31 cellular contexts compared by ENCODE assay signal in genomic region chr7:105610165-105610930, GRCh38. TPM values are rescaled to one million over a fixed set of nuclear protein-coding genes. Genes with fewer than 3 reads are reported as not detected.
"Had no signal": no experiment of that assay in that cellular context is flagged by ENCODE, and none has a peak within 500 bp of the region (broad histone marks: within the 10 kb centered on the region; RNA-seq: fewer than 3 reads in every experiment).

No MANE protein-coding gene starts in this region.

- H3K36me3 ChIP-seq: ovary had no signal

- H3K4me3 ChIP-seq: gastrocnemius medialis, heart left ventricle, hepatocyte, lung, ovary, right lobe of liver, smooth muscle cell, suprapubic skin, transverse colon, vagina had no signal

- H3K4me3 Mint-ChIP-seq: effector memory CD8-positive, alpha-beta T cell; natural killer cell; stimulated activated naive CD8-positive, alpha-beta T cell treated with anti-CD3 and anti-CD28 coated beads, Interleukin-15, amount 100 ng/mL, for 72 hours had no signal

- H3K27ac ChIP-seq: epithelial cell of prostate, gastrocnemius medialis, heart left ventricle, hepatocyte, ovary, right lobe of liver, suprapubic skin, transverse colon, vagina had no signal

- H3K27ac Mint-ChIP-seq: effector memory CD8-positive, alpha-beta T cell; natural killer cell had no signal

- DNase-seq: cortex of kidney; effector memory CD8-positive, alpha-beta T cell; foreskin fibroblast; gastrocnemius medialis; heart left ventricle; kidney; mesendoderm; natural killer cell; occipital lobe; ovary; right lobe of liver; stimulated activated CD4-positive, alpha-beta T cell treated with anti-CD3 and anti-CD28 coated beads, Interleukin-12 subunit alpha, Interleukin-12 subunit beta, amount 100 ng/mL, for 4 hours; stimulated activated CD4-positive, alpha-beta T cell treated with anti-CD3 and anti-CD28 coated beads, Interleukin-1b, Interleukin-23, amount 100 ng/mL, for 48 hours; stimulated activated CD4-positive, alpha-beta T cell treated with anti-CD3 and anti-CD28 coated beads, Interleukin-4, amount 100 ng/mL, for 1 hour; stimulated activated CD8-positive, alpha-beta memory T cell treated with anti-CD3 and anti-CD28 coated beads, Interleukin-4, amount 100 ng/mL, for 48 hours; stimulated activated naive CD4-positive, alpha-beta T cell; stimulated activated naive CD8-positive, alpha-beta T cell treated with anti-CD3 and anti-CD28 coated beads, Interleukin-15, amount 100 ng/mL, for 72 hours; transverse colon had no signal

- H3K4me1 Mint-ChIP-seq: natural killer cell; stimulated activated naive CD8-positive, alpha-beta T cell treated with anti-CD3 and anti-CD28 coated beads, Interleukin-15, amount 100 ng/mL, for 72 hours had no signal

- ATAC-seq: effector memory CD8-positive, alpha-beta T cell; esophagus mucosa; gastrocnemius medialis; heart left ventricle; left lobe of liver; natural killer cell; right lobe of liver; stimulated activated naive CD8-positive, alpha-beta T cell treated with anti-CD3 and anti-CD28 coated beads, Interleukin-15, amount 100 ng/mL, for 72 hours had no signal

- H3K4me2 ChIP-seq: hepatocyte, smooth muscle cell had no signal

- H3K9me3 ChIP-seq: gastrocnemius medialis, heart left ventricle, ovary, right lobe of liver, suprapubic skin, transverse colon, vagina had no signal

- H3K4me1 ChIP-seq: gastrocnemius medialis, heart left ventricle, right lobe of liver, suprapubic skin, transverse colon, vagina had no signal

- H3K27me3 Mint-ChIP-seq: effector memory CD8-positive, alpha-beta T cell; stimulated activated naive CD8-positive, alpha-beta T cell treated with anti-CD3 and anti-CD28 coated beads, Interleukin-15, amount 100 ng/mL, for 72 hours had no signal

- H2AFZ ChIP-seq: hepatocyte had no signal

- H3K27me3 ChIP-seq: gastrocnemius medialis, heart left ventricle, hepatocyte, ovary, right lobe of liver, suprapubic skin, transverse colon, vagina had no signal

RNA-seq across cellular contexts. Expression of gene EFCAB10, which starts 29.1 kb away (rescaled TPM):
- total RNA-seq: dermis microvascular lymphatic vessel endothelial cell, gastrocnemius medialis, heart left ventricle, hepatocyte, left lobe of liver, liver, posterior vena cava, right lobe of liver, suprapubic skin, transverse colon, ureter, vagina had no signal
- polyA plus RNA-seq: heart left ventricle, neural cell had no signal
